Comparison of ENCODE assay signal across 8 cellular contexts in the genomic region with DNA sequence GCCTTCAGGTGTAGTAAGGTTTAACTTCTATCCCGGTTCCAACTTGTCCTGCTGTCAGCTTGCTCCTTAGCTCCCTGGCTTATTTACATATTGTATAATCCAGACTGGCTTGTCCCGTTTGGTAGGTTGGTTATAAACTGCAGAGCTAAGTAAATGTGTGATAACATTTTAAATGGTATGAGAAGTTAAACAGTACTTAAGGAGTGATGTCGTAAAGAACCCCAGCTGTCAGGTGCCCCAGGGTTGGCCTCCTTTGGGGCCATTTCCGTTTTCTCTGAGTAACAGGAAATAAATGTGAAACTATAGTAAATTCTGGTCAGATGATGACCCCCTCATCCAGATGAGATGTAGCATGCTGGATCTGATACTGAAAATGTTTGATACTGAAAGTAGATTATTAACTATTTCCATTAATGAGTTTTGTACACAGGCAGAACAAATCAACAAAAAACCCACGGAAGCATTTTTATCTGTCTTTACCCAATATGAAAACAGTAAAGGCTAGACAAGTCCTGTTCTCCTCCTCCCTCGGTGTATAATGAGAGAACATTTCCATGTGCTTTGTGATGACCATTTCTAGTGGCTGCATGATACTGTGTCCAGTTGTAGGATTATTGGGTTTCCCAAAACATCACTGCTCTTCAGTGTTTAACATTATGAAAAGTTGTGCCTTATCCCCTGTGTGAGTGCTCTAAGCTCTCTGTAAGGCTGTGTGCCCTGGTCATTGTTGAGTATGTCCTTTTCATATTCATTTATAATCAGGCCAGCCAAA. TPM values are rescaled to one million over a fixed set of nuclear protein-coding genes. Genes with fewer than 3 reads are reported as not detected.
A peak's percentile ranks its signal among the peaks of the same experiment; 100 is the strongest.
DNase-seq lines count a peak whose midpoint lies in the region; ATAC-seq and TF ChIP-seq lines count a peak whose summit lies in the region.

No MANE protein-coding gene starts in this region.

- in situ Hi-C loops in GM13976 (cut with MboI; ENCODE audit: low sequenced_read_pairs, unreplicated experiment) (no loop called here), IMR-90 (cut with MboI; ENCODE audit: low sequenced_read_pairs) (no loop called here)

- peak overlapping the region; percentile 88 for H2BK15ac ChIP-seq in IMR-90 (ENCODE audit: low read depth, low read length)

- peak overlapping the region; percentile 81 for H3K27ac Mint-ChIP-seq in activated CD8-positive, alpha-beta T cell treated with anti-CD3 and anti-CD28 coated beads, Interleukin-2, amount 10 ng/mL, durations not matched to agents 7 days and 5 days
- peak overlapping the region; percentile 92 for H3K27ac Mint-ChIP-seq in stimulated activated naive CD8-positive, alpha-beta T cell treated with anti-CD3 and anti-CD28 coated beads, Interleukin-15, Interleukin-2, amounts not matched to agents 100 ng/mL and 50 ng/mL, for 24 hours

- TF ChIP-seq CTCF in GM13976 (IDR thresholded peaks at IDR 0.05; ENCODE audit: borderline replicate concordance, control extremely low read depth, extremely low read depth, insufficient read depth, missing control alignments) (no peak), IMR-90 (conservative IDR thresholded peaks at IDR 0.05; ENCODE audit: low read depth, low read length) (no peak), heart right ventricle (IDR thresholded peaks at IDR 0.05) (no peak)

- peak overlapping the region; percentile 42; the same call in 1 of the 2 replicates for H3K56ac ChIP-seq in IMR-90 (ENCODE audit: extremely low read depth, insufficient read depth, low read length)

- peaks cover 45 to 69% of the 10 kb centered on the region in 2 experiments for H3K79me1 ChIP-seq in IMR-90 (ENCODE audit: low read depth in 1 of 2, low read length in 2 of 2)

- H3K4me2 ChIP-seq in IMR-90 (ENCODE audit: low read depth, low read length): peak overlapping the region; percentile 73

- H2AK9ac ChIP-seq in IMR-90 (replicated peaks; ENCODE audit: low read depth, low read length, poor library complexity): no peak overlapping the region

- H2AK5ac ChIP-seq in IMR-90 (ENCODE audit: low read depth, low read length): peak overlapping the region; percentile 48

- BruUV-seq in IMR-90 (replicated peaks; lab: Mats Ljungman, UMichigan): no TSS peak

- POLR2A ChIA-PET in IMR-90 (lab: Charles Lee; ENCODE audit: unreplicated experiment): no interaction called here
- POLR2A ChIA-PET in activated CD8-positive, alpha-beta T cell treated with anti-CD3 and anti-CD28 coated beads, Interleukin-2, amount 10 ng/mL, durations not matched to agents 7 days and 5 days (lab: Charles Lee): interaction anchor here (1.4 kb wide), 1 partner anchor 13 kb away, joined by 3 read pairs; no protein-coding TSS in a partner anchor

- TF ChIP-seq RAD21 in IMR-90 (IDR thresholded peaks at IDR 0.05; ENCODE audit: low read length): no peak

- no peak overlapping the region for H3K9ac ChIP-seq in IMR-90 (ENCODE audit: low read depth, low read length)

- H4K91ac ChIP-seq in IMR-90 (ENCODE audit: insufficient read depth, low read depth, low read length): peak overlapping the region; percentile 18; the same call in 1 of the 2 replicates

- H2BK5ac ChIP-seq in IMR-90 (ENCODE audit: low read depth, low read length, poor library complexity, severe bottlenecking): peak overlapping the region; percentile 74

- peak overlapping the region; percentile 82; the same call in 1 of the 2 replicates for H3K23ac ChIP-seq in IMR-90 (ENCODE audit: low read depth, low read length)

- H4K8ac ChIP-seq in IMR-90 (ENCODE audit: low read depth in 2 of 2, low read length in 2 of 2): peak overlapping the region; percentile 40 to 42; a peak in 3 of 4 replicates

- DNase-seq in GM13976 (ENCODE audit: low spot score) (peak; percentile 57), IMR-90 (peak; percentile 93), heart right ventricle (no peak), iPS-NIHi11 (ENCODE audit: low spot score) (no peak), posterior cingulate gyrus (no peak)
- peak; percentile 55 for DNase-seq in activated CD8-positive, alpha-beta T cell treated with anti-CD3 and anti-CD28 coated beads, Interleukin-2, amount 10 ng/mL, durations not matched to agents 7 days and 5 days

- H3K27ac ChIP-seq in IMR-90 (ENCODE audit: insufficient read depth, low read length) (peak overlapping the region; percentile 33; the same call in 1 of the 2 replicates), heart right ventricle (peak overlapping the region in 8 of 10 donors; percentile 12 to 79 (median 44))

- peak overlapping the region; percentile 34 for H3K4me3 Mint-ChIP-seq in activated CD8-positive, alpha-beta T cell treated with anti-CD3 and anti-CD28 coated beads, Interleukin-2, amount 10 ng/mL, durations not matched to agents 7 days and 5 days
- H3K4me3 Mint-ChIP-seq in stimulated activated naive CD8-positive, alpha-beta T cell treated with anti-CD3 and anti-CD28 coated beads, Interleukin-15, Interleukin-2, amounts not matched to agents 100 ng/mL and 50 ng/mL, for 24 hours: peak overlapping the region; percentile 70

- H3K27me3 Mint-ChIP-seq in activated CD8-positive, alpha-beta T cell treated with anti-CD3 and anti-CD28 coated beads, Interleukin-2, amount 10 ng/mL, durations not matched to agents 7 days and 5 days (ENCODE audit: low read depth): peaks cover 3% of the 10 kb centered on the region
- no peaks in the 10 kb centered on the region for H3K27me3 Mint-ChIP-seq in stimulated activated naive CD8-positive, alpha-beta T cell treated with anti-CD3 and anti-CD28 coated beads, Interleukin-15, Interleukin-2, amounts not matched to agents 100 ng/mL and 50 ng/mL, for 24 hours

- H3K4me3 ChIP-seq in IMR-90 (ENCODE audit: insufficient read depth, low read depth, low read length): no peak overlapping the region
- peak overlapping the region in 1 of 10 donors; percentile 4 for H3K4me3 ChIP-seq in heart right ventricle

- H3K9me1 ChIP-seq in IMR-90 (ENCODE audit: insufficient read depth, low read length): peaks cover 11% of the 10 kb centered on the region

- CTCF ChIA-PET in IMR-90 (lab: Yijun Ruan, JAX): no interaction called here
- CTCF ChIA-PET in activated CD8-positive, alpha-beta T cell treated with anti-CD3 and anti-CD28 coated beads, Interleukin-2, amount 10 ng/mL, durations not matched to agents 7 days and 5 days (lab: Charles Lee): interaction anchor here (1.2 kb wide), 1 partner anchor 19 kb away, joined by 4 read pairs; no protein-coding TSS in a partner anchor

- H4K5ac ChIP-seq in IMR-90 (ENCODE audit: low read depth, low read length): peak overlapping the region; percentile 65

- H3K9me3 Mint-ChIP-seq in activated CD8-positive, alpha-beta T cell treated with anti-CD3 and anti-CD28 coated beads, Interleukin-2, amount 10 ng/mL, durations not matched to agents 7 days and 5 days (ENCODE audit: insufficient read depth): peaks cover 3% of the 10 kb centered on the region
- peaks cover 6% of the 10 kb centered on the region for H3K9me3 Mint-ChIP-seq in stimulated activated naive CD8-positive, alpha-beta T cell treated with anti-CD3 and anti-CD28 coated beads, Interleukin-15, Interleukin-2, amounts not matched to agents 100 ng/mL and 50 ng/mL, for 24 hours

- H3K18ac ChIP-seq in IMR-90 (ENCODE audit: low read depth, low read length): peak overlapping the region; percentile 84

- peak overlapping the region; percentile 91 for H2BK120ac ChIP-seq in IMR-90 (ENCODE audit: low read depth, low read length)

- H3K14ac ChIP-seq in IMR-90 (replicated peaks; ENCODE audit: low read depth, low read length): peak overlapping the region; percentile 82

- H3K36me3 Mint-ChIP-seq in activated CD8-positive, alpha-beta T cell treated with anti-CD3 and anti-CD28 coated beads, Interleukin-2, amount 10 ng/mL, durations not matched to agents 7 days and 5 days (ENCODE audit: low read depth): peaks cover 9% of the 10 kb centered on the region
- H3K36me3 Mint-ChIP-seq in stimulated activated naive CD8-positive, alpha-beta T cell treated with anti-CD3 and anti-CD28 coated beads, Interleukin-15, Interleukin-2, amounts not matched to agents 100 ng/mL and 50 ng/mL, for 24 hours (ENCODE audit: low read depth): no peaks in the 10 kb centered on the region

- H3K36me3 ChIP-seq in IMR-90 (ENCODE audit: control insufficient read depth, insufficient read depth, low read length) (no peaks in the 10 kb centered on the region), heart right ventricle (no peaks in the 10 kb centered on the region)

- dilution Hi-C loops in IMR-90 (cut with HindIII; ENCODE audit: low sequenced_read_pairs, unreplicated experiment): no loop called here

- H3K9me3 ChIP-seq in IMR-90 (ENCODE audit: control insufficient read depth, insufficient read depth, low read length) (no peaks in the 10 kb centered on the region), heart right ventricle (no peaks in the 10 kb centered on the region)

- intact Hi-C loops in IMR-90 (cut with micrococcal nuclease): no loop called here
- intact Hi-C loops in heart right ventricle (cut with DNase I): loop anchor here in 2 of 10 donors (5.0 to 10.0 kb wide), 2 partner anchors 33 to 46 kb away; no protein-coding TSS in a partner anchor
- intact Hi-C loops in posterior cingulate gyrus (cut with DNase I): no loop called here

- H3K4ac ChIP-seq in IMR-90 (ENCODE audit: low read depth, low read length): peak overlapping the region; percentile 79

- no peak for TF ChIP-seq POLR2A in IMR-90 (IDR thresholded peaks at IDR 0.05; ENCODE audit: low read depth, low read length)

- H4K20me1 ChIP-seq in IMR-90 (ENCODE audit: insufficient read depth, low read length): no peaks in the 10 kb centered on the region

- no peak overlapping the region for H2AFZ ChIP-seq in IMR-90 (replicated peaks; ENCODE audit: low read length, poor library complexity)

- H3K4me1 ChIP-seq in IMR-90 (ENCODE audit: control insufficient read depth, insufficient read depth, low read length) (peaks cover 20% of the 10 kb centered on the region), heart right ventricle (peaks cover 10 to 100% (median 91%) of the 10 kb centered on the region in 9 donors)

- H2BK20ac ChIP-seq in IMR-90 (ENCODE audit: low read depth, low read length): peak overlapping the region; percentile 95

- ATAC-seq in GM21576 (IDR thresholded peaks at IDR 0.05; ENCODE audit: unreplicated experiment): peak; percentile 85
- ATAC-seq in IMR-90 (ENCODE audit: low read depth): peak; percentile 79
- ATAC-seq in activated CD8-positive, alpha-beta T cell treated with anti-CD3 and anti-CD28 coated beads, Interleukin-2, amount 10 ng/mL, durations not matched to agents 7 days and 5 days: peak; percentile 86
- ATAC-seq in heart right ventricle: peak; percentile 23 to 63 (median 41)

- peaks cover 27% of the 10 kb centered on the region for H3K4me1 Mint-ChIP-seq in activated CD8-positive, alpha-beta T cell treated with anti-CD3 and anti-CD28 coated beads, Interleukin-2, amount 10 ng/mL, durations not matched to agents 7 days and 5 days (ENCODE audit: low read depth)
- peaks cover 71% of the 10 kb centered on the region for H3K4me1 Mint-ChIP-seq in stimulated activated naive CD8-positive, alpha-beta T cell treated with anti-CD3 and anti-CD28 coated beads, Interleukin-15, Interleukin-2, amounts not matched to agents 100 ng/mL and 50 ng/mL, for 24 hours (ENCODE audit: low read depth)

- WGBS in IMR-90 (ENCODE audit: extremely low coverage in 2 of 2, insufficient read length in 1 of 2), 2 experiments: no CpG with 5 or more reads among the region's 6 CpGs
- WGBS in heart right ventricle, 2 donors: 8 to 10% methylated on average over 6 of the region's 6 CpGs

- H3K27me3 ChIP-seq in IMR-90 (ENCODE audit: control insufficient read depth, insufficient read depth, low read length) (no peaks in the 10 kb centered on the region), heart right ventricle (no peaks in the 10 kb centered on the region)

RNA-seq across cellular contexts. Expression of gene GAB1, which starts 22.4 kb away (rescaled TPM):
- total RNA-seq in IMR-90 (2012; rRNA removed) (8.9 and 12.0 TPM in 2 replicates), heart right ventricle (100 to 1,000 TPM in 5 of 10 donors, 10 to 100 TPM in 5; 28.9 to 130 (median 102) TPM)
- polyA plus RNA-seq in IMR-90 (2012; rRNA removed) (2.8 and 3.4 TPM in 2 replicates), heart right ventricle (10 to 100 TPM in 1 of 2 donors, 1 to 10 TPM in 1; 7.8 to 22.4 TPM)
- polyA plus RNA-seq in IMR-90 (2012; cell fraction: cytosol; rRNA removed): 1.5 and 1.9 TPM in 2 replicates
- polyA plus RNA-seq in IMR-90 (2012; cell fraction: nucleus; rRNA removed; ENCODE audit: low replicate concordance): 1.5 and 12.0 TPM in 2 replicates
- total RNA-seq in activated CD8-positive, alpha-beta T cell treated with anti-CD3 and anti-CD28 coated beads, Interleukin-2, amount 10 ng/mL, durations not matched to agents 7 days and 5 days: under 1 TPM; 0.37 to 0.79 TPM

Comparison
In these comparisons a context has a peak if more than half of its experiments do, and no peak if none do; other contexts are left out.
1. DNase-seq: peak in GM13976 (single experiment), IMR-90 (single experiment) and activated CD8-positive, alpha-beta T cell treated with anti-CD3 and anti-CD28 coated beads, Interleukin-2, amount 10 ng/mL, durations not matched to agents 7 days and 5 days (single experiment); none in heart right ventricle (0 of 2), iPS-NIHi11 (single experiment) and posterior cingulate gyrus (0 of 10).
2. Peak in every context shown above with its lines, with median percentiles within 50 percentile points of each other: ATAC-seq.